Comparison of ENCODE assay signal across 27 cellular contexts in genomic region chr1:181185461-181185860, GRCh38.
"Had no signal": no experiment of that assay in that cellular context is flagged by ENCODE, and none has a peak within 500 bp of the region (broad histone marks: within the 10 kb centered on the region; RNA-seq: fewer than 3 reads in every experiment).

No MANE protein-coding gene starts in this region.

- H3K9ac ChIP-seq: parathyroid adenoma had no signal

- H3K4me3 Mint-ChIP-seq: mesothelial cell of epicardium; naive B cell; nephron; neural crest cell; stimulated activated memory B cell treated with anti-CD40 and anti-IgM and Interleukin-4, amounts not matched to agents 10 μg/mL and 1 μg/mL and 100 μg/mL, for 72 hours; stimulated activated naive CD8-positive, alpha-beta T cell treated with anti-CD3 and anti-CD28 coated beads, Interleukin-15, amount 100 ng/mL, for 72 hours had no signal

- H3K27ac ChIP-seq: left lung, lower lobe of right lung, neutrophil, parathyroid adenoma, psoas muscle, right lobe of liver, transverse colon, upper lobe of right lung had no signal

- H3K9me3 ChIP-seq: left lung, lower lobe of right lung, neutrophil, psoas muscle, right lobe of liver, transverse colon, upper lobe of right lung had no signal

- H3K4me1 ChIP-seq: parathyroid adenoma, upper lobe of right lung had no signal

- H3K36me3 Mint-ChIP-seq: mesothelial cell of epicardium; naive B cell; stimulated activated memory B cell treated with anti-CD40 and anti-IgM and Interleukin-4, amounts not matched to agents 10 μg/mL and 1 μg/mL and 100 μg/mL, for 72 hours had no signal

- H3K4me3 ChIP-seq: left lung, lower lobe of right lung, psoas muscle, right lobe of liver, smooth muscle cell, transverse colon, upper lobe of right lung had no signal

- H3K36me3 ChIP-seq: left lung, lower lobe of right lung, neutrophil, right lobe of liver, transverse colon, upper lobe of right lung had no signal

- H3K27ac Mint-ChIP-seq: mesothelial cell of epicardium; naive B cell; nephron; stimulated activated memory B cell treated with anti-CD40 and anti-IgM and Interleukin-4, amounts not matched to agents 10 μg/mL and 1 μg/mL and 100 μg/mL, for 72 hours; stimulated activated naive CD8-positive, alpha-beta T cell treated with anti-CD3 and anti-CD28 coated beads, Interleukin-15, amount 100 ng/mL, for 72 hours had no signal

- H3K27me3 ChIP-seq: right lobe of liver, upper lobe of right lung had no signal

- H3K9me3 Mint-ChIP-seq: mesothelial cell of epicardium; nephron; neural crest cell; stimulated activated memory B cell treated with anti-CD40 and anti-IgM and Interleukin-4, amounts not matched to agents 10 μg/mL and 1 μg/mL and 100 μg/mL, for 72 hours; stimulated activated naive CD8-positive, alpha-beta T cell treated with anti-CD3 and anti-CD28 coated beads, Interleukin-15, amount 100 ng/mL, for 72 hours had no signal

- ATAC-seq: left colon; left lung; lower lobe of right lung; psoas muscle; right lobe of liver; stimulated activated memory B cell treated with anti-CD40 and anti-IgM and Interleukin-4, amounts not matched to agents 10 μg/mL and 1 μg/mL and 100 μg/mL, for 72 hours; stimulated activated naive CD8-positive, alpha-beta T cell treated with anti-CD3 and anti-CD28 coated beads, Interleukin-15, amount 100 ng/mL, for 72 hours; upper lobe of right lung had no signal

- DNase-seq: hippocampal formation; kidney glomerular epithelial cell; left colon; left lung; lower lobe of right lung; mammary epithelial cell; mesenchymal stem cell; naive B cell; occipital lobe; psoas muscle; stimulated activated CD4-positive, alpha-beta T cell treated with anti-CD3 and anti-CD28 coated beads, Interleukin-1b, Interleukin-23, amount 100 ng/mL, for 48 hours; stimulated activated CD4-positive, alpha-beta T cell treated with anti-CD3 and anti-CD28 coated beads, Interleukin-2, amount 100 ng/mL, for 48 hours; stimulated activated CD4-positive, alpha-beta T cell treated with anti-CD3 and anti-CD28 coated beads, Interleukin-4, amount 100 ng/mL, for 4 hours; stimulated activated CD8-positive, alpha-beta memory T cell treated with anti-CD3 and anti-CD28 coated beads, Interleukin-4, amount 100 ng/mL, for 48 hours; stimulated activated naive CD4-positive, alpha-beta T cell treated with Interleukin-2 at 50 U/mL for 16 hours; stimulated activated naive CD8-positive, alpha-beta T cell treated with anti-CD3 and anti-CD28 coated beads, Interleukin-15, amount 100 ng/mL, for 72 hours; substantia nigra; transverse colon; upper lobe of right lung had no signal
